ENCODE assay signal across 18 cellular contexts in the genomic region with DNA sequence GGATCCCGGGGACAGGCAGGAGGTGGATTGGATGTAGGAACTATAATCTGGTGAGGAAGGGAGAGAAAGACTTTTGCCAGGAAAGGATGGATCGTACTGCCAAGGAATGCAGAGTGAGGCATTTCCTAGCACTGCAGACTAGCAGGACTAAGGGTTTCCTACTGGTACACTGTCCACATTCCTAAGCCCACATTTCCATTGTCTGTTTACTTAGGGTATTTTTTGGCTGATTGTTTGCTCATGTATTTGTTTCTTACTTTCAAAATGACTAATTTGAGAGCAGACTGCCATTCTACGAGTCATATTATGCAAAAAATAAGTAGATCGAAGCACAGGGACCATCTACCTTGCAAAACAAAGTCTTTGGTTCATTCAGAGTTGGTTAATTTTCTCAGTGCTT.
DNase-seq lines count a peak whose midpoint lies in the region; ATAC-seq and TF ChIP-seq lines count a peak whose summit lies in the region.
"Had no signal": no experiment of that assay in that cellular context is flagged by ENCODE, and none has a peak within 500 bp of the region (broad histone marks: within the 10 kb centered on the region; RNA-seq: fewer than 3 reads in every experiment).

No MANE protein-coding gene starts in this region.

- no peak for ATAC-seq in naive thymus-derived CD4-positive, alpha-beta T cell
- ATAC-seq: esophagus mucosa, HCT116 had no signal

- CTCF ChIA-PET in activated naive CD4-positive, alpha-beta T cell treated with anti-CD3 and anti-CD28 coated beads, Interleukin-2, amount 10 ng/mL, durations not matched to agents 7 days and 5 days (lab: Charles Lee): no interaction called here
- CTCF ChIA-PET in naive thymus-derived CD4-positive, alpha-beta T cell (lab: Charles Lee): no interaction called here

- H3K36me3 Mint-ChIP-seq in osteocyte (ENCODE audit: unreplicated experiment) (peaks cover 6% of the 10 kb centered on the region), immature natural killer cell (peaks cover 0 to 4% (median 0%) of the 10 kb centered on the region in 3 donors)
- no peaks in the 10 kb centered on the region for H3K36me3 Mint-ChIP-seq in activated naive CD4-positive, alpha-beta T cell treated with anti-CD3 and anti-CD28 coated beads, Interleukin-2, amount 10 ng/mL, durations not matched to agents 7 days and 5 days
- peaks cover 0 to 10% (median 0%) of the 10 kb centered on the region in 5 donors for H3K36me3 Mint-ChIP-seq in naive thymus-derived CD4-positive, alpha-beta T cell
- H3K36me3 Mint-ChIP-seq: activated naive CD8-positive, alpha-beta T cell treated with anti-CD3 and anti-CD28 coated beads for 36 hours had no signal

- no peak overlapping the region for H3K27ac ChIP-seq in naive thymus-derived CD4-positive, alpha-beta T cell (ENCODE audit: low read depth, low read length)
- H3K27ac ChIP-seq: BLaER1 had no signal

- H3K9me3 Mint-ChIP-seq in osteocyte (ENCODE audit: unreplicated experiment): peaks cover 5% of the 10 kb centered on the region
- H3K9me3 Mint-ChIP-seq in activated naive CD4-positive, alpha-beta T cell treated with anti-CD3 and anti-CD28 coated beads, Interleukin-2, amount 10 ng/mL, durations not matched to agents 7 days and 5 days: no peaks in the 10 kb centered on the region
- H3K9me3 Mint-ChIP-seq in immature natural killer cell: peaks cover 0 to 4% (median 0%) of the 10 kb centered on the region in 6 donors
- peaks cover 0 to 10% (median 0%) of the 10 kb centered on the region in 11 donors for H3K9me3 Mint-ChIP-seq in naive thymus-derived CD4-positive, alpha-beta T cell
- H3K9me3 Mint-ChIP-seq: activated naive CD8-positive, alpha-beta T cell treated with anti-CD3 and anti-CD28 coated beads for 36 hours had no signal

- TF ChIP-seq CTCF in epithelial cell of esophagus (IDR thresholded peaks at IDR 0.05; ENCODE audit: insufficient read depth, low read depth, low read length, missing control alignments): no peak
- TF ChIP-seq CTCF in osteocyte (IDR thresholded peaks at IDR 0.05): no peak

- intact Hi-C loops in naive thymus-derived CD4-positive, alpha-beta T cell (cut with micrococcal nuclease): loop anchor here in 1 of 2 donors (5.0 kb wide), 1 partner anchor 146 kb away; no protein-coding TSS in a partner anchor

- H3K27ac Mint-ChIP-seq in osteocyte (ENCODE audit: unreplicated experiment) (peak overlapping the region; percentile 50), immature natural killer cell (no peak overlapping the region)
- H3K27ac Mint-ChIP-seq in activated naive CD4-positive, alpha-beta T cell treated with anti-CD3 and anti-CD28 coated beads, Interleukin-2, amount 10 ng/mL, durations not matched to agents 7 days and 5 days: no peak overlapping the region
- peak overlapping the region in 1 of 9 donors; percentile 2 for H3K27ac Mint-ChIP-seq in naive thymus-derived CD4-positive, alpha-beta T cell
- H3K27ac Mint-ChIP-seq: activated naive CD8-positive, alpha-beta T cell treated with anti-CD3 and anti-CD28 coated beads for 36 hours had no signal

- POLR2A ChIA-PET in naive thymus-derived CD4-positive, alpha-beta T cell (lab: Charles Lee): no interaction called here

- H3K4me3 Mint-ChIP-seq in osteocyte (ENCODE audit: unreplicated experiment) (no peak overlapping the region), immature natural killer cell (no peak overlapping the region)
- no peak overlapping the region for H3K4me3 Mint-ChIP-seq in activated naive CD4-positive, alpha-beta T cell treated with anti-CD3 and anti-CD28 coated beads, Interleukin-2, amount 10 ng/mL, durations not matched to agents 7 days and 5 days
- no peak overlapping the region for H3K4me3 Mint-ChIP-seq in naive thymus-derived CD4-positive, alpha-beta T cell
- H3K4me3 Mint-ChIP-seq: activated naive CD8-positive, alpha-beta T cell treated with anti-CD3 and anti-CD28 coated beads for 36 hours had no signal

- no peaks in the 10 kb centered on the region for H3K9me3 ChIP-seq in naive thymus-derived CD4-positive, alpha-beta T cell (ENCODE audit: control insufficient read depth in 2 of 3, low read length in 3 of 3)
- H3K9me3 ChIP-seq: BLaER1 had no signal

- H3K4me1 Mint-ChIP-seq in osteocyte (ENCODE audit: unreplicated experiment) (peaks cover 27% of the 10 kb centered on the region), immature natural killer cell (peaks cover 23 to 31% of the 10 kb centered on the region in 2 donors)
- peaks cover 27% of the 10 kb centered on the region for H3K4me1 Mint-ChIP-seq in activated naive CD4-positive, alpha-beta T cell treated with anti-CD3 and anti-CD28 coated beads, Interleukin-2, amount 10 ng/mL, durations not matched to agents 7 days and 5 days
- H3K4me1 Mint-ChIP-seq in naive thymus-derived CD4-positive, alpha-beta T cell: peaks cover 3 to 43% (median 16%) of the 10 kb centered on the region in 7 donors

- H3K36me3 ChIP-seq in naive thymus-derived CD4-positive, alpha-beta T cell (ENCODE audit: control insufficient read depth in 2 of 3, insufficient read depth in 3 of 3, low read length in 3 of 3): no peaks in the 10 kb centered on the region
- H3K36me3 ChIP-seq: BLaER1 had no signal

- H3K4me1 ChIP-seq in naive thymus-derived CD4-positive, alpha-beta T cell (ENCODE audit: control insufficient read depth in 2 of 2, insufficient read depth in 2 of 2, low read length in 2 of 2): no peaks in the 10 kb centered on the region

- no peaks in the 10 kb centered on the region for H3K27me3 ChIP-seq in naive thymus-derived CD4-positive, alpha-beta T cell (ENCODE audit: control insufficient read depth in 2 of 2, insufficient read depth in 2 of 2, low read length in 2 of 2)
- H3K27me3 ChIP-seq: BLaER1 had no signal

- H3K27me3 Mint-ChIP-seq in osteocyte (ENCODE audit: unreplicated experiment) (no peaks in the 10 kb centered on the region), immature natural killer cell (ENCODE audit: low read depth in 3 of 3) (peaks cover 26 to 30% (median 27%) of the 10 kb centered on the region in 3 donors)
- H3K27me3 Mint-ChIP-seq in activated naive CD4-positive, alpha-beta T cell treated with anti-CD3 and anti-CD28 coated beads, Interleukin-2, amount 10 ng/mL, durations not matched to agents 7 days and 5 days: peaks cover 36% of the 10 kb centered on the region
- peaks cover 39 to 49% (median 46%) of the 10 kb centered on the region in 5 donors for H3K27me3 Mint-ChIP-seq in naive thymus-derived CD4-positive, alpha-beta T cell

- DNase-seq in EL (peak; percentile 53), NCI-H226 (peak; percentile 73), epithelial cell of esophagus (ENCODE audit: low read depth) (peak; percentile 47), osteocyte (ENCODE audit: extremely low spot score, unreplicated experiment) (no peak), immature natural killer cell (no peak), NCI-H1436 treated with DMSO at 0.1 percent for 48 hours (lab: John Stamatoyannopoulos, UW) (no peak)
- no peak for DNase-seq in activated naive CD4-positive, alpha-beta T cell treated with anti-CD3 and anti-CD28 coated beads, Interleukin-2, amount 10 ng/mL, durations not matched to agents 7 days and 5 days
- no peak for DNase-seq in naive thymus-derived CD4-positive, alpha-beta T cell
- DNase-seq: activated CD4-positive, alpha-beta T cell treated with anti-CD3 and anti-CD28 coated beads for 1 hour; activated naive CD8-positive, alpha-beta T cell treated with anti-CD3 and anti-CD28 coated beads for 36 hours; mammary epithelial cell; NCI-H187; NCI-H526; stimulated activated CD4-positive, alpha-beta T cell treated with anti-CD3 and anti-CD28 coated beads, Interleukin-15, amount 100 ng/mL, for 24 hours; substantia nigra had no signal

- H3K4me3 ChIP-seq in epithelial cell of esophagus (ENCODE audit: low read length): no peak overlapping the region
- no peak overlapping the region for H3K4me3 ChIP-seq in naive thymus-derived CD4-positive, alpha-beta T cell (ENCODE audit: low read length)
- H3K4me3 ChIP-seq: BLaER1 had no signal

Comparison
In these comparisons a context has a peak if more than half of its experiments do, and no peak if none do; other contexts are left out.
1. DNase-seq: peak in EL (single experiment), NCI-H226 (single experiment) and epithelial cell of esophagus (single experiment); none in osteocyte (single experiment), activated naive CD4-positive, alpha-beta T cell treated with anti-CD3 and anti-CD28 coated beads, Interleukin-2, amount 10 ng/mL, durations not matched to agents 7 days and 5 days (single experiment), immature natural killer cell (0 of 3), NCI-H1436 treated with DMSO at 0.1 percent for 48 hours (single experiment) and naive thymus-derived CD4-positive, alpha-beta T cell (0 of 9).